Comparison of ENCODE assay signal across 17 cellular contexts in genomic region chr17:975321-975982, GRCh38. TPM values are rescaled to one million over a fixed set of nuclear protein-coding genes. Genes with fewer than 3 reads are reported as not detected.
A peak's percentile ranks its signal among the peaks of the same experiment; 100 is the strongest.
DNase-seq lines count a peak whose midpoint lies in the region; ATAC-seq, FAIRE-seq and TF ChIP-seq lines count a peak whose summit lies in the region.
"Had no signal": no experiment of that assay in that cellular context is flagged by ENCODE, and none has a peak within 500 bp of the region (broad histone marks: within the 10 kb centered on the region; RNA-seq: fewer than 3 reads in every experiment).

No MANE protein-coding gene starts in this region.

- H3K27ac ChIP-seq in HEK293 (ENCODE audit: extremely low read depth, low read depth, low read length): no peak overlapping the region
- no peak overlapping the region for H3K27ac ChIP-seq in astrocyte (ENCODE audit: low read depth, low read length)
- peak overlapping the region; percentile 57 for H3K27ac ChIP-seq in keratinocyte (ENCODE audit: control insufficient read depth, insufficient read depth, low read length)

- no peaks in the 10 kb centered on the region for H3K36me3 ChIP-seq in HEK293 (ENCODE audit: control insufficient read depth in 2 of 2, insufficient read depth in 1 of 2, low read length in 2 of 2)
- H3K36me3 ChIP-seq in astrocyte (ENCODE audit: insufficient read depth, low read length): no peaks in the 10 kb centered on the region
- H3K36me3 ChIP-seq in keratinocyte (ENCODE audit: control insufficient read depth in 2 of 2, extremely low read depth in 1 of 2, insufficient read depth in 2 of 2, low read length in 2 of 2): peaks cover 0 to 2% of the 10 kb centered on the region in 2 experiments
- H3K36me3 ChIP-seq: gastroesophageal sphincter had no signal

- H3K9me3 Mint-ChIP-seq in astrocyte (ENCODE audit: unreplicated experiment): no peaks in the 10 kb centered on the region
- H3K9me3 Mint-ChIP-seq in stimulated activated effector memory CD8-positive, alpha-beta T cell treated with anti-CD3 and anti-CD28 coated beads, Interleukin-12 subunit alpha, Interleukin-12 subunit beta, amount 100 ng/mL, for 72 hours: no peaks in the 10 kb centered on the region
- H3K9me3 Mint-ChIP-seq: activated CD4-positive, alpha-beta memory T cell treated with anti-CD3 and anti-CD28 coated beads, Interleukin-2, amount 10 ng/mL, durations not matched to agents 7 days and 5 days; activated naive CD4-positive, alpha-beta T cell treated with anti-CD3 and anti-CD28 coated beads, Interleukin-2, amount 50 U/mL, for 24 hours; memory B cell; stimulated activated naive CD8-positive, alpha-beta T cell treated with anti-CD3 and anti-CD28 coated beads, Interleukin-15, Interleukin-2, amounts not matched to agents 100 ng/mL and 50 ng/mL, for 24 hours had no signal

- H3K9me3 ChIP-seq in HEK293 (ENCODE audit: control insufficient read depth, insufficient read depth, low read depth, low read length) (no peaks in the 10 kb centered on the region), astrocyte (ENCODE audit: insufficient read depth, low read depth, low read length) (no peaks in the 10 kb centered on the region), keratinocyte (ENCODE audit: control insufficient read depth, low read depth, low read length) (no peaks in the 10 kb centered on the region)
- H3K9me3 ChIP-seq: gastroesophageal sphincter had no signal

- H2AFZ ChIP-seq in astrocyte (ENCODE audit: low read depth, low read length) (no peak overlapping the region), keratinocyte (ENCODE audit: control insufficient read depth, low read length) (no peak overlapping the region)

- ATAC-seq in stimulated activated effector memory CD8-positive, alpha-beta T cell treated with anti-CD3 and anti-CD28 coated beads, Interleukin-12 subunit alpha, Interleukin-12 subunit beta, amount 100 ng/mL, for 72 hours: no peak
- ATAC-seq: gastroesophageal sphincter had no signal

- no peak overlapping the region for H3K9ac ChIP-seq in astrocyte (ENCODE audit: low read length)
- H3K9ac ChIP-seq in keratinocyte (ENCODE audit: control insufficient read depth, extremely low read depth, insufficient read depth, low read length): peak overlapping the region; percentile 55

- H3K27me3 ChIP-seq in astrocyte (ENCODE audit: insufficient read depth, low read length): no peaks in the 10 kb centered on the region
- H3K27me3 ChIP-seq in keratinocyte (ENCODE audit: control insufficient read depth, extremely low read depth, insufficient read depth, low read length): no peaks in the 10 kb centered on the region
- H3K27me3 ChIP-seq: gastroesophageal sphincter had no signal

- H3K4me1 ChIP-seq in HEK293 (ENCODE audit: control insufficient read depth, insufficient read depth, low read length) (peaks cover 12% of the 10 kb centered on the region), astrocyte (ENCODE audit: insufficient read depth, low read length) (peaks cover 22% of the 10 kb centered on the region), keratinocyte (ENCODE audit: control insufficient read depth, extremely low read depth, insufficient read depth, low read length) (peaks cover 54% of the 10 kb centered on the region)

- POLR2A ChIA-PET in HEK293 (lab: Yijun Ruan, JAX): interaction anchor here (0.6 to 2.2 kb wide), 3 partner anchors 16 to 43 kb away, joined by 3 to 5 read pairs (median 5); no protein-coding TSS in a partner anchor

- H4K20me1 ChIP-seq in astrocyte (ENCODE audit: insufficient read depth, low read length): peaks cover 72% of the 10 kb centered on the region
- peaks cover 5% of the 10 kb centered on the region for H4K20me1 ChIP-seq in keratinocyte (ENCODE audit: control insufficient read depth, extremely low read depth, insufficient read depth, low read length)

- TF ChIP-seq CTCF in HEK293 (tag by site-specific recombination; IDR thresholded peaks at IDR 0.05) (no peak), astrocyte (IDR thresholded peaks at IDR 0.05; ENCODE audit: insufficient read depth, low read depth, low read length) (no peak), keratinocyte (optimal IDR thresholded peaks at IDR 0.05 in 1 of 3, IDR thresholded peaks at IDR 0.05 in 1 of 3, conservative IDR thresholded peaks at IDR 0.05 in 1 of 3; ENCODE audit: extremely low read depth in 1 of 3, insufficient read depth in 2 of 3, low read length in 3 of 3) (no peak)

- peak; percentile 47 for FAIRE-seq in astrocyte (lab: Jason Lieb, UNC)
- peak; percentile 48 for FAIRE-seq in keratinocyte (lab: Jason Lieb, UNC)
- FAIRE-seq: H54 had no signal

- H3K27me3 Mint-ChIP-seq in astrocyte (ENCODE audit: low read depth, unreplicated experiment): no peaks in the 10 kb centered on the region

- DNase-seq in astrocyte (ENCODE audit: low read depth) (no peak), keratinocyte (ENCODE audit: low read depth, low spot score) (no peak), superior temporal gyrus (ENCODE audit: extremely low spot score) (peak; percentile 9), NCI-H1417 treated with DMSO at 0.1 percent for 48 hours (lab: John Stamatoyannopoulos, UW) (no peak)
- no peak for DNase-seq in activated CD4-positive, alpha-beta T cell treated with anti-CD3 and anti-CD28 coated beads, Interleukin-2, amount 50 U/mL, for 48 hours
- no peak for DNase-seq in stimulated activated effector memory CD8-positive, alpha-beta T cell treated with anti-CD3 and anti-CD28 coated beads, Interleukin-12 subunit alpha, Interleukin-12 subunit beta, amount 100 ng/mL, for 72 hours (ENCODE audit: low spot score in 2 of 2)
- DNase-seq: activated CD4-positive, alpha-beta memory T cell treated with anti-CD3 and anti-CD28 coated beads, Interleukin-2, amount 10 ng/mL, durations not matched to agents 7 days and 5 days; DMS153; KG1; NCI-H2081 treated with DMSO at 0.1 percent for 48 hours; stimulated activated CD4-positive, alpha-beta T cell treated with anti-CD3 and anti-CD28 coated beads, Interleukin-2, amount 100 ng/mL, for 48 hours had no signal

- H3K4me1 Mint-ChIP-seq in astrocyte (ENCODE audit: low read depth, unreplicated experiment): peaks cover 29% of the 10 kb centered on the region
- peaks cover 13% of the 10 kb centered on the region for H3K4me1 Mint-ChIP-seq in stimulated activated effector memory CD8-positive, alpha-beta T cell treated with anti-CD3 and anti-CD28 coated beads, Interleukin-12 subunit alpha, Interleukin-12 subunit beta, amount 100 ng/mL, for 72 hours

- peak overlapping the region; percentile 42 for H3K4me2 ChIP-seq in astrocyte (ENCODE audit: low read length)
- H3K4me2 ChIP-seq in keratinocyte (ENCODE audit: control insufficient read depth, extremely low read depth, insufficient read depth, low read depth, low read length): peak overlapping the region; percentile 70

- H3K79me2 ChIP-seq in astrocyte (ENCODE audit: insufficient read depth, low read length): peaks cover 81% of the 10 kb centered on the region
- H3K79me2 ChIP-seq in keratinocyte (ENCODE audit: control insufficient read depth, insufficient read depth, low read length): peaks cover 76% of the 10 kb centered on the region

- H3K27ac Mint-ChIP-seq in astrocyte (ENCODE audit: unreplicated experiment): peak overlapping the region; percentile 58
- H3K27ac Mint-ChIP-seq in stimulated activated effector memory CD8-positive, alpha-beta T cell treated with anti-CD3 and anti-CD28 coated beads, Interleukin-12 subunit alpha, Interleukin-12 subunit beta, amount 100 ng/mL, for 72 hours: no peak overlapping the region
- H3K27ac Mint-ChIP-seq: activated CD4-positive, alpha-beta memory T cell treated with anti-CD3 and anti-CD28 coated beads, Interleukin-2, amount 10 ng/mL, durations not matched to agents 7 days and 5 days; activated naive CD4-positive, alpha-beta T cell treated with anti-CD3 and anti-CD28 coated beads, Interleukin-2, amount 50 U/mL, for 24 hours; memory B cell; stimulated activated naive CD8-positive, alpha-beta T cell treated with anti-CD3 and anti-CD28 coated beads, Interleukin-15, Interleukin-2, amounts not matched to agents 100 ng/mL and 50 ng/mL, for 24 hours had no signal

- no peak overlapping the region for H3K4me3 ChIP-seq in HEK293 (ENCODE audit: low read depth, low read length)
- no peak overlapping the region for H3K4me3 ChIP-seq in astrocyte (ENCODE audit: insufficient read depth, low read depth, low read length)
- H3K4me3 ChIP-seq in keratinocyte (ENCODE audit: control insufficient read depth in 2 of 3, extremely low read depth in 1 of 3, insufficient read depth in 2 of 3, low read depth in 1 of 3, low read length in 3 of 3): peak overlapping the region in 1 of 3 experiments; percentile 2
- H3K4me3 ChIP-seq: gastroesophageal sphincter had no signal

- CTCF ChIA-PET in HEK293 (lab: Yijun Ruan, JAX): interaction anchor here (0.5 to 2.5 kb wide), 6 partner anchors 10 to 610 kb away, joined by 3 to 6 read pairs (median 3); no protein-coding TSS in a partner anchor

- H3K9me1 ChIP-seq in keratinocyte (ENCODE audit: control insufficient read depth, extremely low read depth, insufficient read depth, low read length): no peaks in the 10 kb centered on the region

- H3K4me3 Mint-ChIP-seq in astrocyte (ENCODE audit: unreplicated experiment): peak overlapping the region; percentile 67
- H3K4me3 Mint-ChIP-seq in stimulated activated effector memory CD8-positive, alpha-beta T cell treated with anti-CD3 and anti-CD28 coated beads, Interleukin-12 subunit alpha, Interleukin-12 subunit beta, amount 100 ng/mL, for 72 hours: no peak overlapping the region
- H3K4me3 Mint-ChIP-seq: activated CD4-positive, alpha-beta memory T cell treated with anti-CD3 and anti-CD28 coated beads, Interleukin-2, amount 10 ng/mL, durations not matched to agents 7 days and 5 days; activated naive CD4-positive, alpha-beta T cell treated with anti-CD3 and anti-CD28 coated beads, Interleukin-2, amount 50 U/mL, for 24 hours; memory B cell; stimulated activated naive CD8-positive, alpha-beta T cell treated with anti-CD3 and anti-CD28 coated beads, Interleukin-15, Interleukin-2, amounts not matched to agents 100 ng/mL and 50 ng/mL, for 24 hours had no signal

- dilution Hi-C loops in keratinocyte (cut with MboI; ENCODE audit: extremely low pct_ligation_motif_present, low sequenced_read_pairs): loop anchor here (25.0 kb wide), 1 partner anchor 188 kb away; the partner anchor contains the start of genes GLOD4 and MRM3

- peaks cover 3% of the 10 kb centered on the region for H3K36me3 Mint-ChIP-seq in astrocyte (ENCODE audit: low read depth, unreplicated experiment)
- H3K36me3 Mint-ChIP-seq in stimulated activated effector memory CD8-positive, alpha-beta T cell treated with anti-CD3 and anti-CD28 coated beads, Interleukin-12 subunit alpha, Interleukin-12 subunit beta, amount 100 ng/mL, for 72 hours: no peaks in the 10 kb centered on the region
- H3K36me3 Mint-ChIP-seq: activated naive CD4-positive, alpha-beta T cell treated with anti-CD3 and anti-CD28 coated beads, Interleukin-2, amount 50 U/mL, for 24 hours; memory B cell had no signal

RNA-seq across cellular contexts. Expression of gene NXN, which starts 4.1 kb away (rescaled TPM):
- total RNA-seq in astrocyte: 104 and 106 TPM in 2 replicates
- 90.4 to 99.3 TPM (median 94.4 TPM) in 3 replicates for polyA plus RNA-seq in keratinocyte
- polyA plus RNA-seq in keratinocyte (2011; ENCODE audit: low read depth): 28.0 TPM
- polyA plus RNA-seq in keratinocyte (2011; cell fraction: cytosol; rRNA removed): 105 and 138 TPM in 2 replicates
- polyA plus RNA-seq in keratinocyte (2011; cell fraction: nucleus; rRNA removed): 102 and 138 TPM in 2 replicates
- polyA plus RNA-seq in keratinocyte (2012; ENCODE audit: low replicate concordance): 68.0 and 95.5 TPM in 2 replicates
- polyA minus RNA-seq in keratinocyte: 119 to 243 TPM (median 131 TPM) in 3 replicates
- polyA minus RNA-seq in keratinocyte (2011; cell fraction: cytosol; rRNA and poly(A)+ RNA removed): 140 TPM
- 67.5 and 81.9 TPM in 2 replicates for polyA minus RNA-seq in keratinocyte (2011; cell fraction: nucleus; rRNA and poly(A)+ RNA removed)

RNA-seq across cellular contexts. Expression of gene TIMM22, which starts 21.5 kb away (rescaled TPM):
- 20.0 and 20.3 TPM in 2 replicates for total RNA-seq in astrocyte
- polyA plus RNA-seq in keratinocyte: 11.1 to 24.8 TPM (median 14.4 TPM) in 3 replicates
- polyA plus RNA-seq in keratinocyte (2011; ENCODE audit: low read depth): 2.8 TPM
- 18.1 and 19.0 TPM in 2 replicates for polyA plus RNA-seq in keratinocyte (2011; cell fraction: cytosol; rRNA removed)
- polyA plus RNA-seq in keratinocyte (2011; cell fraction: nucleus; rRNA removed): 12.1 and 12.4 TPM in 2 replicates
- polyA plus RNA-seq in keratinocyte (2012; ENCODE audit: low replicate concordance): 11.7 and 20.2 TPM in 2 replicates
- 12.1 to 16.9 TPM (median 15.9 TPM) in 3 replicates for polyA minus RNA-seq in keratinocyte
- 12.3 TPM for polyA minus RNA-seq in keratinocyte (2011; cell fraction: cytosol; rRNA and poly(A)+ RNA removed)
- 5.0 and 8.1 TPM in 2 replicates for polyA minus RNA-seq in keratinocyte (2011; cell fraction: nucleus; rRNA and poly(A)+ RNA removed)
